Comparison of ENCODE assay signal across 24 cellular contexts in the genomic region with DNA sequence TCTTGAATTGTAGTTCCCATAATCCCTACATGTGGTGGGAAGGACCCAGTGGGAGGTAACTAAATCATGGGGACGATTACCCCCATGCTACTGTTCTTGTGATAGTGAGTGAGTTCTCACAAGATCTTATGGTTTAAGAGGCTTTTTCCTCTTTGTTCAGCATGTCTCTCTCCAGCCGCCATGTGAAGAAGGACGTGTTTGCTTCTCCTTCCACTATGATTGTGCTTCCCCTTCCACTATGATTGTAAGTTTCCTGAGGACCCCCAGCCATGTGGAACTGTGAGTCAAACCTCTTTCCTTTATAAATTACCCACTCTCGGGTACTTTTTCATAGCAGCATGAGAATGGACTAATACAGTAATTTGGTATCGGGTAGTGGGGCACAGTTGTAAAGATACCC.
"Had no signal": no experiment of that assay in that cellular context is flagged by ENCODE, and none has a peak within 500 bp of the region (broad histone marks: within the 10 kb centered on the region; RNA-seq: fewer than 3 reads in every experiment).

No MANE protein-coding gene starts in this region.

- H3K27me3 Mint-ChIP-seq: dendritic cell treated with granulocyte-macrophage colony-stimulating factor and Interleukin-4, amounts not matched to agents 40 ng/mL and 50 ng/mL, for 4 days; effector memory CD8-positive, alpha-beta T cell had no signal

- H3K27me3 ChIP-seq: colonic mucosa, esophagus squamous epithelium, gastrocnemius medialis, heart right ventricle, left lung had no signal

- H3K4me3 ChIP-seq: colonic mucosa, esophagus squamous epithelium, gastrocnemius medialis, heart right ventricle, left lung, lower lobe of right lung, mucosa of descending colon had no signal

- H3K4me3 Mint-ChIP-seq: dendritic cell treated with granulocyte-macrophage colony-stimulating factor and Interleukin-4, amounts not matched to agents 40 ng/mL and 50 ng/mL, for 4 days; effector memory CD8-positive, alpha-beta T cell; mesothelial cell of epicardium had no signal

- H3K27ac ChIP-seq: colonic mucosa, epithelial cell of prostate, esophagus squamous epithelium, gastrocnemius medialis, heart right ventricle, left lung, lower lobe of right lung had no signal

- H3K4me1 ChIP-seq: colonic mucosa had no signal

- H3K27ac Mint-ChIP-seq: dendritic cell treated with granulocyte-macrophage colony-stimulating factor and Interleukin-4, amounts not matched to agents 40 ng/mL and 50 ng/mL, for 4 days; mesothelial cell of epicardium had no signal

- H3K9me3 ChIP-seq: colonic mucosa, lower lobe of right lung had no signal

- H3K36me3 ChIP-seq: colonic mucosa, lower lobe of right lung had no signal

- FAIRE-seq: keratinocyte had no signal

- ATAC-seq: effector memory CD8-positive, alpha-beta T cell; esophagus mucosa; gastrocnemius medialis; heart right ventricle; left cardiac atrium; left lung; left ventricle myocardium superior; lower lobe of right lung; mucosa of descending colon had no signal

- DNase-seq: colonic mucosa; cortex of kidney; effector CD8-positive, alpha-beta T cell; effector memory CD8-positive, alpha-beta T cell; erythroblast; esophagus squamous epithelium; foreskin fibroblast; foreskin melanocyte; gastrocnemius medialis; glutamatergic neuron; head of caudate nucleus; heart right ventricle; hippocampal formation; left cardiac atrium; left lung; left ventricle myocardium superior; lower lobe of right lung; mesenchymal stem cell; mucosa of descending colon had no signal
